1 cellular context compared by ENCODE assay signal in the genomic region with DNA sequence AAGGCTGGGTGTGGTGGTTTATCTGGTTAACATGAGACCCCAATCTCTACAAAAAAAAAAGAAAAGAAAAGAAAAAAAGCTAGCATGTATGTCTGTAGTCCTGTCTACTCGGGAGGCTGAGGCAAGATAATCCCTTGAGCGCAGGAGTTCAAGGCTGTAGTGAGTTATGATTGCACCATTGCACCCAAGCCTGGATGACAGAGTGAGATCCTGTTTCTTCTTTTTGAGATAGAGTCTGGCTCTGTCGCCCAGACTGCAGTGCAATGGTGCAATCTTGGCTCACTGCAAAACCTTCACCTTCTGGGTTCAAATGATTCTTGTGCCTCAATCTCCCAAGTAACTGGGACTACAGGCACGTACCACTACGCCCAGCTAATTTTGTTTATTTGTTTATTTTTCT.
TF ChIP-seq lines count a peak whose summit lies in the region.

No MANE protein-coding gene starts in this region.

TF ChIP-seq in HepG2, 621 proteins besides CTCF, POLR2A, EP300 and RAD21 (continued from another document and continues in another):
- TF ChIP-seq, protein P1, sequence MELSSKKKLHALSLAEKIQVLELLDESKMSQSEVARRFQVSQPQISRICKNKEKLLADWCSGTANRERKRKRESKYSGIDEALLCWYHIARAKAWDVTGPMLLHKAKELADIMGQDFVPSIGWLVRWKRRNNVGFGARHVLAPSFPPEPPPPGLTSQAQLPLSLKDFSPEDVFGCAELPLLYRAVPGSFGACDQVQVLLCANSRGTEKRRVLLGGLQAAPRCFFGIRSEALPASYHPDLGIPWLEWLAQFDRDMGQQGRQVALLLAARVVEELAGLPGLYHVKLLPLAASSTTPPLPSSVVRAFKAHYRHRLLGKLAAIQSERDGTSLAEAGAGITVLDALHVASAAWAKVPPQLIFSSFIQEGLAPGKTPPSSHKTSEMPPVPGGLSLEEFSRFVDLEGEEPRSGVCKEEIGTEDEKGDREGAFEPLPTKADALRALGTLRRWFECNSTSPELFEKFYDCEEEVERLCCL (CRISPR knock-in tag; IDR thresholded peaks at IDR 0.05; ENCODE audit: borderline replicate concordance) = no peak
- TF ChIP-seq ZNF879 (CRISPR knock-in tag; IDR thresholded peaks at IDR 0.05) = no peak
- no peak for TF ChIP-seq CBFB (CRISPR knock-in tag; IDR thresholded peaks at IDR 0.05)
- TF ChIP-seq ZNF543 (CRISPR knock-in tag; IDR thresholded peaks at IDR 0.05) = no peak
- TF ChIP-seq MEIS2 (CRISPR knock-in tag; IDR thresholded peaks at IDR 0.05) = no peak
- TF ChIP-seq, protein P2, sequence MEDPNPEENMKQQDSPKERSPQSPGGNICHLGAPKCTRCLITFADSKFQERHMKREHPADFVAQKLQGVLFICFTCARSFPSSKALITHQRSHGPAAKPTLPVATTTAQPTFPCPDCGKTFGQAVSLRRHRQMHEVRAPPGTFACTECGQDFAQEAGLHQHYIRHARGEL (CRISPR knock-in tag; IDR thresholded peaks at IDR 0.05) = no peak
- TF ChIP-seq, protein P3, sequence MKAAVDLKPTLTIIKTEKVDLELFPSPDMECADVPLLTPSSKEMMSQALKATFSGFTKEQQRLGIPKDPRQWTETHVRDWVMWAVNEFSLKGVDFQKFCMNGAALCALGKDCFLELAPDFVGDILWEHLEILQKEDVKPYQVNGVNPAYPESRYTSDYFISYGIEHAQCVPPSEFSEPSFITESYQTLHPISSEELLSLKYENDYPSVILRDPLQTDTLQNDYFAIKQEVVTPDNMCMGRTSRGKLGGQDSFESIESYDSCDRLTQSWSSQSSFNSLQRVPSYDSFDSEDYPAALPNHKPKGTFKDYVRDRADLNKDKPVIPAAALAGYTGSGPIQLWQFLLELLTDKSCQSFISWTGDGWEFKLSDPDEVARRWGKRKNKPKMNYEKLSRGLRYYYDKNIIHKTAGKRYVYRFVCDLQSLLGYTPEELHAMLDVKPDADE (CRISPR knock-in tag; IDR thresholded peaks at IDR 0.05) = no peak
- TF ChIP-seq, protein P4, sequence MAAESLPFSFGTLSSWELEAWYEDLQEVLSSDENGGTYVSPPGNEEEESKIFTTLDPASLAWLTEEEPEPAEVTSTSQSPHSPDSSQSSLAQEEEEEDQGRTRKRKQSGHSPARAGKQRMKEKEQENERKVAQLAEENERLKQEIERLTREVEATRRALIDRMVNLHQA (CRISPR knock-in tag; IDR thresholded peaks at IDR 0.05) = no peak
- TF ChIP-seq ZNF24 (IDR thresholded peaks at IDR 0.05) = no peak
- no peak for TF ChIP-seq ZNF12 (CRISPR knock-in tag; IDR thresholded peaks at IDR 0.05)
- no peak for TF ChIP-seq ZSCAN31 (CRISPR knock-in tag; IDR thresholded peaks at IDR 0.05; ENCODE audit: low read depth)
- TF ChIP-seq ZEB1 (IDR thresholded peaks at IDR 0.05; ENCODE audit: insufficient replicate concordance, low read depth) = no peak
- TF ChIP-seq ZNF550 (CRISPR knock-in tag; IDR thresholded peaks at IDR 0.05; ENCODE audit: borderline replicate concordance) = no peak
- TF ChIP-seq MBD4 (IDR thresholded peaks at IDR 0.05; ENCODE audit: borderline replicate concordance, low read length) = no peak
- peak; percentile 57; the same call in 1 of the 2 replicates for TF ChIP-seq MIXL1 (CRISPR knock-in tag; IDR thresholded peaks at IDR 0.05)
- TF ChIP-seq, protein P5, sequence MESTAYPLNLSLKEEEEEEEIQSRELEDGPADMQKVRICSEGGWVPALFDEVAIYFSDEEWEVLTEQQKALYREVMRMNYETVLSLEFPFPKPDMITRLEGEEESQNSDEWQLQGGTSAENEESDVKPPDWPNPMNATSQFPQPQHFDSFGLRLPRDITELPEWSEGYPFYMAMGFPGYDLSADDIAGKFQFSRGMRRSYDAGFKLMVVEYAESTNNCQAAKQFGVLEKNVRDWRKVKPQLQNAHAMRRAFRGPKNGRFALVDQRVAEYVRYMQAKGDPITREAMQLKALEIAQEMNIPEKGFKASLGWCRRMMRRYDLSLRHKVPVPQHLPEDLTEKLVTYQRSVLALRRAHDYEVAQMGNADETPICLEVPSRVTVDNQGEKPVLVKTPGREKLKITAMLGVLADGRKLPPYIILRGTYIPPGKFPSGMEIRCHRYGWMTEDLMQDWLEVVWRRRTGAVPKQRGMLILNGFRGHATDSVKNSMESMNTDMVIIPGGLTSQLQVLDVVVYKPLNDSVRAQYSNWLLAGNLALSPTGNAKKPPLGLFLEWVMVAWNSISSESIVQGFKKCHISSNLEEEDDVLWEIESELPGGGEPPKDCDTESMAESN (CRISPR knock-in tag; conservative IDR thresholded peaks at IDR 0.05) = no peak
- TF ChIP-seq NCOA2 (CRISPR knock-in tag; IDR thresholded peaks at IDR 0.05) = peak; percentile 42; the same call in 1 of the 2 replicates
- no peak for TF ChIP-seq CHCHD3 (CRISPR knock-in tag; IDR thresholded peaks at IDR 0.05)
- peak; percentile 91 for TF ChIP-seq CEBPG (CRISPR knock-in tag; IDR thresholded peaks at IDR 0.05)
- no peak for TF ChIP-seq MZF1 (CRISPR knock-in tag; IDR thresholded peaks at IDR 0.05; ENCODE audit: borderline replicate concordance)
- TF ChIP-seq, protein P6, sequence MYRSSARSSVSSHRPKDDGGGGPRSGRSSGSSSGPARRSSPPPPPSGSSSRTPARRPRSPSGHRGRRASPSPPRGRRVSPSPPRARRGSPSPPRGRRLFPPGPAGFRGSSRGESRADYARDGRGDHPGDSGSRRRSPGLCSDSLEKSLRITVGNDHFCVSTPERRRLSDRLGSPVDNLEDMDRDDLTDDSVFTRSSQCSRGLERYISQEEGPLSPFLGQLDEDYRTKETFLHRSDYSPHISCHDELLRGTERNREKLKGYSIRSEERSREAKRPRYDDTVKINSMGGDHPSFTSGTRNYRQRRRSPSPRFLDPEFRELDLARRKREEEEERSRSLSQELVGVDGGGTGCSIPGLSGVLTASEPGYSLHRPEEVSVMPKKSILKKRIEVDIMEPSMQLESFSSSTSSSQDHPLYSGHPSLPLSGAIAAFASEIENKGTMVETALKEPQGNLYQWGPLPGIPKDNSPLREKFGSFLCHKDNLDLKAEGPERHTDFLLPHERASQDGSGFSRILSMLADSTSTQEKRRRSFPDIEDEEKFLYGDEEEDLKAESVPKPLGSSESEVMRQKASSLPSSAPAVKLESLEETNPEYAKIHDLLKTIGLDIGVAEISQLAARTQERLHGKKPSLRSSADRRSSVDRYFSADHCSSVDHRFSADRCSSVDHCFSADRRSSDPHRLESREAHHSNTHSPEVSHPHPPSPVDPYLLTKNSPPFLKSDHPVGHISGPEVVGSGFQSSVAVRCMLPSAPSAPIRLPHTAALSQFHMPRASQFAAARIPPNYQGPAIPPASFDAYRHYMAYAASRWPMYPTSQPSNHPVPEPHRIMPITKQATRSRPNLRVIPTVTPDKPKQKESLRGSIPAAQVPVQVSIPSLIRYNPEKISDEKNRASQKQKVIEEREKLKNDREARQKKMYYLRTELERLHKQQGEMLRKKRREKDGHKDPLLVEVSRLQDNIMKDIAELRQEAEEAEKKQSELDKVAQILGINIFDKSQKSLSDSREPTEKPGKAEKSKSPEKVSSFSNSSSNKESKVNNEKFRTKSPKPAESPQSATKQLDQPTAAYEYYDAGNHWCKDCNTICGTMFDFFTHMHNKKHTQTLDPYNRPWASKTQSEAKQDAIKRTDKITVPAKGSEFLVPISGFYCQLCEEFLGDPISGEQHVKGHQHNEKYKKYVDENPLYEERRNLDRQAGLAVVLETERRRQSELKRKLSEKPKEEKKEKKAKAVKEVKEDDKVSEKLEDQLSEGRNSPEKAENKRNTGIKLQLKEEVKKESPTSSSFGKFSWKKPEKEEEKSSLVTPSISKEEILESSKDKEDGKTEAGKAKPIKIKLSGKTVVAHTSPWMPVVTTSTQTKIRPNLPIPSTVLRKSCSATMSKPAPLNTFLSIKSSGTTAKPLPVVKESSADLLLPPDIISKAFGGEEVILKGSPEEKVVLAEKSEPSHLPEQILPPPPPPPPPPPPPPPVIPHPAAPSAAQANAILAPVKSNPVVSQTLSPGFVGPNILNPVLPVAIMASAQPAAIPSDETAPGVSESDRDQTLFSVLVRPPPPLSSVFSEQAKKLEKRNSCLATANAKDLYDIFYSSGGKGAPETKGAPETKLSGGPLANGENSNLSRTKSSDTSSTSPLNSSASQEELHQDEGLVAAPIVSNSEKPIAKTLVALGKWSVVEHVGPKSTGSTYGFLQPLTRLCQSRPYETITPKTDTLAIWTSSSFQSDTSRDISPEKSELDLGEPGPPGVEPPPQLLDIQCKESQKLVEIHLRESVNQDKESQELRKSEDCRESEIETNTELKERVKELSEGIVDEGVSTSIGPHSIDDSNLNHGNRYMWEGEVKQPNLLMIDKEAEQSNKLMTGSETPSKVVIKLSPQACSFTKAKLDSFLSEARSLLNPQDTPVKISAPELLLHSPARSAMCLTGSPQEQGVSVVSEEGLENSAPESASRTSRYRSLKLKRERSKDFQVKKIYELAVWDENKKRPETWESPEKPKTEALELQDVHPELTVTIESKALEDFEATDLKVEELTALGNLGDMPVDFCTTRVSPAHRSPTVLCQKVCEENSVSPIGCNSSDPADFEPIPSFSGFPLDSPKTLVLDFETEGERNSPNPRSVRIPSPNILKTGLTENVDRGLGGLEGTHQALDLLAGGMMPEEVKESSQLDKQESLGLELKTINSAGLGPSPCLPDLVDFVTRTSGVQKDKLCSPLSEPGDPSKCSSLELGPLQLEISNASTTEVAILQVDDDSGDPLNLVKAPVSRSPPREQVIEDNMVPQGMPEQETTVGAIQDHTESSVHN (CRISPR knock-in tag; IDR thresholded peaks at IDR 0.05) = no peak
- TF ChIP-seq, protein P7, sequence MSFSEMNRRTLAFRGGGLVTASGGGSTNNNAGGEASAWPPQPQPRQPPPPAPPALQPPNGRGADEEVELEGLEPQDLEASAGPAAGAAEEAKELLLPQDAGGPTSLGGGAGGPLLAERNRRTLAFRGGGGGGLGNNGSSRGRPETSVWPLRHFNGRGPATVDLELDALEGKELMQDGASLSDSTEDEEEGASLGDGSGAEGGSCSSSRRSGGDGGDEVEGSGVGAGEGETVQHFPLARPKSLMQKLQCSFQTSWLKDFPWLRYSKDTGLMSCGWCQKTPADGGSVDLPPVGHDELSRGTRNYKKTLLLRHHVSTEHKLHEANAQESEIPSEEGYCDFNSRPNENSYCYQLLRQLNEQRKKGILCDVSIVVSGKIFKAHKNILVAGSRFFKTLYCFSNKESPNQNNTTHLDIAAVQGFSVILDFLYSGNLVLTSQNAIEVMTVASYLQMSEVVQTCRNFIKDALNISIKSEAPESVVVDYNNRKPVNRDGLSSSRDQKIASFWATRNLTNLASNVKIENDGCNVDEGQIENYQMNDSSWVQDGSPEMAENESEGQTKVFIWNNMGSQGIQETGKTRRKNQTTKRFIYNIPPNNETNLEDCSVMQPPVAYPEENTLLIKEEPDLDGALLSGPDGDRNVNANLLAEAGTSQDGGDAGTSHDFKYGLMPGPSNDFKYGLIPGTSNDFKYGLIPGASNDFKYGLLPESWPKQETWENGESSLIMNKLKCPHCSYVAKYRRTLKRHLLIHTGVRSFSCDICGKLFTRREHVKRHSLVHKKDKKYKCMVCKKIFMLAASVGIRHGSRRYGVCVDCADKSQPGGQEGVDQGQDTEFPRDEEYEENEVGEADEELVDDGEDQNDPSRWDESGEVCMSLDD (CRISPR knock-in tag; IDR thresholded peaks at IDR 0.05; ENCODE audit: borderline replicate concordance) = no peak
- TF ChIP-seq, protein P8, sequence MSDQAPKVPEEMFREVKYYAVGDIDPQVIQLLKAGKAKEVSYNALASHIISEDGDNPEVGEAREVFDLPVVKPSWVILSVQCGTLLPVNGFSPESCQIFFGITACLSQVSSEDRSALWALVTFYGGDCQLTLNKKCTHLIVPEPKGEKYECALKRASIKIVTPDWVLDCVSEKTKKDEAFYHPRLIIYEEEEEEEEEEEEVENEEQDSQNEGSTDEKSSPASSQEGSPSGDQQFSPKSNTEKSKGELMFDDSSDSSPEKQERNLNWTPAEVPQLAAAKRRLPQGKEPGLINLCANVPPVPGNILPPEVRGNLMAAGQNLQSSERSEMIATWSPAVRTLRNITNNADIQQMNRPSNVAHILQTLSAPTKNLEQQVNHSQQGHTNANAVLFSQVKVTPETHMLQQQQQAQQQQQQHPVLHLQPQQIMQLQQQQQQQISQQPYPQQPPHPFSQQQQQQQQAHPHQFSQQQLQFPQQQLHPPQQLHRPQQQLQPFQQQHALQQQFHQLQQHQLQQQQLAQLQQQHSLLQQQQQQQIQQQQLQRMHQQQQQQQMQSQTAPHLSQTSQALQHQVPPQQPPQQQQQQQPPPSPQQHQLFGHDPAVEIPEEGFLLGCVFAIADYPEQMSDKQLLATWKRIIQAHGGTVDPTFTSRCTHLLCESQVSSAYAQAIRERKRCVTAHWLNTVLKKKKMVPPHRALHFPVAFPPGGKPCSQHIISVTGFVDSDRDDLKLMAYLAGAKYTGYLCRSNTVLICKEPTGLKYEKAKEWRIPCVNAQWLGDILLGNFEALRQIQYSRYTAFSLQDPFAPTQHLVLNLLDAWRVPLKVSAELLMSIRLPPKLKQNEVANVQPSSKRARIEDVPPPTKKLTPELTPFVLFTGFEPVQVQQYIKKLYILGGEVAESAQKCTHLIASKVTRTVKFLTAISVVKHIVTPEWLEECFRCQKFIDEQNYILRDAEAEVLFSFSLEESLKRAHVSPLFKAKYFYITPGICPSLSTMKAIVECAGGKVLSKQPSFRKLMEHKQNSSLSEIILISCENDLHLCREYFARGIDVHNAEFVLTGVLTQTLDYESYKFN (CRISPR knock-in tag; conservative IDR thresholded peaks at IDR 0.05) = peak; percentile 55; the same call in 1 of the 2 replicates
- TF ChIP-seq, protein P9, sequence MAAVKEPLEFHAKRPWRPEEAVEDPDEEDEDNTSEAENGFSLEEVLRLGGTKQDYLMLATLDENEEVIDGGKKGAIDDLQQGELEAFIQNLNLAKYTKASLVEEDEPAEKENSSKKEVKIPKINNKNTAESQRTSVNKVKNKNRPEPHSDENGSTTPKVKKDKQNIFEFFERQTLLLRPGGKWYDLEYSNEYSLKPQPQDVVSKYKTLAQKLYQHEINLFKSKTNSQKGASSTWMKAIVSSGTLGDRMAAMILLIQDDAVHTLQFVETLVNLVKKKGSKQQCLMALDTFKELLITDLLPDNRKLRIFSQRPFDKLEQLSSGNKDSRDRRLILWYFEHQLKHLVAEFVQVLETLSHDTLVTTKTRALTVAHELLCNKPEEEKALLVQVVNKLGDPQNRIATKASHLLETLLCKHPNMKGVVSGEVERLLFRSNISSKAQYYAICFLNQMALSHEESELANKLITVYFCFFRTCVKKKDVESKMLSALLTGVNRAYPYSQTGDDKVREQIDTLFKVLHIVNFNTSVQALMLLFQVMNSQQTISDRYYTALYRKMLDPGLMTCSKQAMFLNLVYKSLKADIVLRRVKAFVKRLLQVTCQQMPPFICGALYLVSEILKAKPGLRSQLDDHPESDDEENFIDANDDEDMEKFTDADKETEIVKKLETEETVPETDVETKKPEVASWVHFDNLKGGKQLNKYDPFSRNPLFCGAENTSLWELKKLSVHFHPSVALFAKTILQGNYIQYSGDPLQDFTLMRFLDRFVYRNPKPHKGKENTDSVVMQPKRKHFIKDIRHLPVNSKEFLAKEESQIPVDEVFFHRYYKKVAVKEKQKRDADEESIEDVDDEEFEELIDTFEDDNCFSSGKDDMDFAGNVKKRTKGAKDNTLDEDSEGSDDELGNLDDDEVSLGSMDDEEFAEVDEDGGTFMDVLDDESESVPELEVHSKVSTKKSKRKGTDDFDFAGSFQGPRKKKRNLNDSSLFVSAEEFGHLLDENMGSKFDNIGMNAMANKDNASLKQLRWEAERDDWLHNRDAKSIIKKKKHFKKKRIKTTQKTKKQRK (IDR thresholded peaks at IDR 0.05; ENCODE audit: low read length) = no peak
- peak; percentile 78 for TF ChIP-seq SALL1 (CRISPR knock-in tag; IDR thresholded peaks at IDR 0.05)
- TF ChIP-seq ARNT2 (CRISPR knock-in tag; IDR thresholded peaks at IDR 0.05; ENCODE audit: low read depth) = no peak
- no peak for TF ChIP-seq CCDC6 (CRISPR knock-in tag; IDR thresholded peaks at IDR 0.05)
- no peak for TF ChIP-seq ZNF850 (CRISPR knock-in tag; conservative IDR thresholded peaks at IDR 0.05)
- peak; percentile 64 for TF ChIP-seq FOSL2 (CRISPR knock-in tag; IDR thresholded peaks at IDR 0.05)
